ENCODE assay signal across 9 cellular contexts in genomic region chr6:6699741-6700367, GRCh38.
A peak's percentile ranks its signal among the peaks of the same experiment; 100 is the strongest.
DNase-seq lines count a peak whose midpoint lies in the region; ATAC-seq and TF ChIP-seq lines count a peak whose summit lies in the region.
"Had no signal": no experiment of that assay in that cellular context is flagged by ENCODE, and none has a peak within 500 bp of the region (broad histone marks: within the 10 kb centered on the region; RNA-seq: fewer than 3 reads in every experiment).

No MANE protein-coding gene starts in this region.

- BruUV-seq in PC-9 (replicated peaks; lab: Mats Ljungman, UMichigan), result no TSS peak

- no peak overlapping the region for H3K4me3 Mint-ChIP-seq in stimulated activated naive CD8-positive, alpha-beta T cell treated with anti-CD3 and anti-CD28 coated beads, Interleukin-15, amount 100 ng/mL, for 72 hours
- H3K4me3 Mint-ChIP-seq: CD4-positive, CD25-positive, alpha-beta regulatory T cell had no signal

- peak; percentile 8 for ATAC-seq in stimulated activated naive CD8-positive, alpha-beta T cell treated with anti-CD3 and anti-CD28 coated beads, Interleukin-15, amount 100 ng/mL, for 72 hours
- ATAC-seq in stimulated activated naive CD8-positive, alpha-beta T cell treated with anti-CD3 and anti-CD28 coated beads, Interleukin-15, Interleukin-2, amounts not matched to agents 100 U/mL and 50 U/mL, for 24 hours, result no peak
- peak; percentile 87 for ATAC-seq in omental fat pad (ENCODE audit: low FRiP score)
- no peak for ATAC-seq in HG03565 (IDR thresholded peaks at IDR 0.05; ENCODE audit: unreplicated experiment)
- no peak for ATAC-seq in HG03097 (IDR thresholded peaks at IDR 0.05; ENCODE audit: low FRiP score, unreplicated experiment)

- peaks cover 8% of the 10 kb centered on the region; the same call in 1 of the 2 replicates for H3F3A ChIP-seq in PC-9 (ENCODE audit: insufficient read depth, low read depth)

- TF ChIP-seq CTCF in PC-9 (conservative IDR thresholded peaks at IDR 0.05), result no peak; the same call in 1 of the 2 replicates
- TF ChIP-seq CTCF in fibroblast of pulmonary artery (IDR thresholded peaks at IDR 0.05; ENCODE audit: low read length, missing control alignments), result no peak
- no peak for TF ChIP-seq CTCF in omental fat pad (IDR thresholded peaks at IDR 0.05)

- H2AFZ ChIP-seq in PC-9, result no peak overlapping the region

- no peak overlapping the region for H3K4me3 ChIP-seq in PC-9
- H3K4me3 ChIP-seq in fibroblast of pulmonary artery (replicated peaks; ENCODE audit: low read depth, low read length), result no peak overlapping the region

- no peaks in the 10 kb centered on the region for H3K9me3 Mint-ChIP-seq in stimulated activated naive CD8-positive, alpha-beta T cell treated with anti-CD3 and anti-CD28 coated beads, Interleukin-15, amount 100 ng/mL, for 72 hours

- H3K27ac ChIP-seq in PC-9, result peak overlapping the region; percentile 65

- intact Hi-C loops in PC-9 (cut with micrococcal nuclease; ENCODE audit: unreplicated experiment), result loop anchor here (1.0 kb wide), 2 partner anchors 12 to 22 kb away; no protein-coding TSS in a partner anchor

- H3K79me2 ChIP-seq in PC-9 (ENCODE audit: low read depth), result no peaks in the 10 kb centered on the region

- peak overlapping the region; percentile 47 for H3K4me2 ChIP-seq in PC-9

- POLR2A ChIA-PET in PC-9 (lab: Charles Lee; ENCODE audit: unreplicated experiment), result interaction anchor here (0.6 kb wide), 7 partner anchors 11 to 536 kb away, joined by 3 to 18 read pairs (median 5); no protein-coding TSS in a partner anchor

- no peaks in the 10 kb centered on the region for H4K20me1 ChIP-seq in PC-9 (ENCODE audit: insufficient read depth)

- CTCF ChIA-PET in PC-9 (lab: Charles Lee), result interaction anchor here (0.5 to 0.9 kb wide), 4 partner anchors 13 to 1290 kb away, joined by 3 to 12 read pairs (median 4); no protein-coding TSS in a partner anchor

- no peaks in the 10 kb centered on the region for H3K27me3 ChIP-seq in PC-9 (ENCODE audit: insufficient read depth, low read depth)

- peaks cover 20% of the 10 kb centered on the region for H3K4me1 Mint-ChIP-seq in stimulated activated naive CD8-positive, alpha-beta T cell treated with anti-CD3 and anti-CD28 coated beads, Interleukin-15, amount 100 ng/mL, for 72 hours

- H3K27me3 Mint-ChIP-seq in stimulated activated naive CD8-positive, alpha-beta T cell treated with anti-CD3 and anti-CD28 coated beads, Interleukin-15, amount 100 ng/mL, for 72 hours, result peaks cover 41% of the 10 kb centered on the region

- no peaks in the 10 kb centered on the region for H3K9me3 ChIP-seq in PC-9 (ENCODE audit: insufficient read depth, low read depth)

- H3K27ac Mint-ChIP-seq in stimulated activated naive CD8-positive, alpha-beta T cell treated with anti-CD3 and anti-CD28 coated beads, Interleukin-15, amount 100 ng/mL, for 72 hours, result no peak overlapping the region
- H3K27ac Mint-ChIP-seq: CD4-positive, CD25-positive, alpha-beta regulatory T cell had no signal

- H3K36me3 ChIP-seq in PC-9 (ENCODE audit: low read depth), result no peaks in the 10 kb centered on the region

- no peak for DNase-seq in stimulated activated naive CD8-positive, alpha-beta T cell treated with anti-CD3 and anti-CD28 coated beads, Interleukin-15, amount 100 ng/mL, for 72 hours
- no peak for DNase-seq in stimulated activated naive CD8-positive, alpha-beta T cell treated with anti-CD3 and anti-CD28 coated beads, Interleukin-15, Interleukin-2, amounts not matched to agents 100 U/mL and 50 U/mL, for 24 hours
- DNase-seq in PC-9 (peak; percentile 84 to 90), fibroblast of pulmonary artery (ENCODE audit: low read depth) (peak; percentile 96), omental fat pad (ENCODE audit: low spot score) (peak; percentile 73)
- DNase-seq in stimulated activated naive CD4-positive, alpha-beta T cell (lab: John Stamatoyannopoulos, UW), result no peak
- DNase-seq: CD4-positive, CD25-positive, alpha-beta regulatory T cell had no signal

- H3K9me2 ChIP-seq in PC-9 (ENCODE audit: insufficient read depth), result no peaks in the 10 kb centered on the region

- H3K4me1 ChIP-seq in PC-9 (replicated peaks; ENCODE audit: insufficient read depth), result peaks cover 21% of the 10 kb centered on the region

Comparison
In these comparisons a context has a peak if more than half of its experiments do, and no peak if none do; other contexts are left out.
1. ATAC-seq: peak in stimulated activated naive CD8-positive, alpha-beta T cell treated with anti-CD3 and anti-CD28 coated beads, Interleukin-15, amount 100 ng/mL, for 72 hours (single experiment) and omental fat pad (single experiment); none in stimulated activated naive CD8-positive, alpha-beta T cell treated with anti-CD3 and anti-CD28 coated beads, Interleukin-15, Interleukin-2, amounts not matched to agents 100 U/mL and 50 U/mL, for 24 hours (single experiment), HG03565 (single experiment) and HG03097 (single experiment).
2. DNase-seq: peak in PC-9 (2 of 2), fibroblast of pulmonary artery (single experiment) and omental fat pad (single experiment); none in stimulated activated naive CD8-positive, alpha-beta T cell treated with anti-CD3 and anti-CD28 coated beads, Interleukin-15, amount 100 ng/mL, for 72 hours (0 of 2), stimulated activated naive CD8-positive, alpha-beta T cell treated with anti-CD3 and anti-CD28 coated beads, Interleukin-15, Interleukin-2, amounts not matched to agents 100 U/mL and 50 U/mL, for 24 hours (single experiment) and stimulated activated naive CD4-positive, alpha-beta T cell (0 of 6).